8 cellular contexts compared by ENCODE assay signal in the genomic region with DNA sequence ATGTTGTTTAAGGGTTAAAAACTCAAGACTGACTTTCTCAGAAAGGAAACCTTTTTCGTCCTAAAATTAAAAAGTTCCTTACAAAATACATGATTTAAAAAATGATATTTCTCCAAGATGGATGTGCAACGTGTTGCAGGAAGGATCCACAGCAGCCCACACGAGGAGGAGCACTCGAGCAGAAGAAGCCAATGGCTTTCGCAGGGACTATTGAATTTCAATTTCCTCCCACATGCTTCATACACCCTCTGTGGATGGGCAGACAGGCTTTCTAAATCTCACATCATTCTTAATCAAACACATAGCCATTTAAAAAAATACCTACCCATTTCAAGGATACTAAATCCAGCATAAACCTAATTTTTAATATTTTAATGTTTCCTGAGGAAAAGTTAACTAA.
"Had no signal": no experiment of that assay in that cellular context is flagged by ENCODE, and none has a peak within 500 bp of the region (broad histone marks: within the 10 kb centered on the region; RNA-seq: fewer than 3 reads in every experiment).

No MANE protein-coding gene starts in this region.

- H3K4me1 ChIP-seq: HAP-1 had no signal

- ATAC-seq: HCT116, HepG2 had no signal

- H3K4me3 ChIP-seq: GM23248, HAP-1 had no signal

- H3K9me3 ChIP-seq: HAP-1 had no signal

- H3K27ac ChIP-seq: GM23248, HL-60 had no signal

- DNase-seq: GM23248, GOT3, H7, HFFc6 had no signal

- H3K36me3 ChIP-seq: HAP-1 had no signal
